Comparison of ENCODE assay signal across 8 cellular contexts in genomic region chr4:6991249-6991648, GRCh38. TPM values are rescaled to one million over a fixed set of nuclear protein-coding genes. Genes with fewer than 3 reads are reported as not detected.
DNase-seq lines count a peak whose midpoint lies in the region; ATAC-seq and TF ChIP-seq lines count a peak whose summit lies in the region.

No MANE protein-coding gene starts in this region.

- H3K4ac ChIP-seq in mesendoderm (ENCODE audit: low read depth, low read length) = no peak overlapping the region

- H3K27ac ChIP-seq in body of pancreas (peak overlapping the region in 3 of 4 donors; percentile 8 to 70 (median 65)), mesendoderm (ENCODE audit: low read depth, low read length) (no peak overlapping the region), tibial nerve (peak overlapping the region in 3 of 4 donors; percentile 31 to 77 (median 76))

- TF ChIP-seq EP300 in tibial nerve (IDR thresholded peaks at IDR 0.05) = no peak

- H3K36me3 ChIP-seq in body of pancreas (replicated peaks in 1 of 2; ENCODE audit: insufficient read depth in 1 of 2, low read depth in 2 of 2) (no peaks in the 10 kb centered on the region), mesendoderm (ENCODE audit: control insufficient read depth, insufficient read depth, low read length) (no peaks in the 10 kb centered on the region), tibial nerve (peaks cover 0 to 15% (median 4%) of the 10 kb centered on the region in 3 donors)

- H3K4me2 ChIP-seq in mesendoderm (ENCODE audit: low read length) = no peak overlapping the region

- no peak overlapping the region for H4K5ac ChIP-seq in mesendoderm (ENCODE audit: low read length)

- H2BK5ac ChIP-seq in mesendoderm (ENCODE audit: low read length) = no peak overlapping the region

- H2BK15ac ChIP-seq in mesendoderm (replicated peaks; ENCODE audit: low read depth) = no peak overlapping the region

- H2AK5ac ChIP-seq in mesendoderm (ENCODE audit: low read length) = no peak overlapping the region

- 77 to 89% methylated on average over 5 to 11 of the region's 11 CpGs for whole genome bisulfite sequencing in body of pancreas, 2 donors
- WGBS in mesendoderm (ENCODE audit: extremely low coverage, insufficient coverage, low lambda C conversion rate) = no CpG with 5 or more reads among the region's 11 CpGs
- WGBS in tibial nerve, 2 donors = 62 to 66% methylated on average over 10 to 11 of the region's 11 CpGs

- TF ChIP-seq POLR2A in body of pancreas (IDR thresholded peaks at IDR 0.05) (no peak), tibial nerve (IDR thresholded peaks at IDR 0.05) (no peak)

- intact Hi-C loops in body of pancreas (cut with DNase I) (no loop called here), posterior vena cava (cut with DNase I) (no loop called here)

- peaks cover 38% of the 10 kb centered on the region for H3K79me2 ChIP-seq in mesendoderm (ENCODE audit: control insufficient read depth, insufficient read depth, low read length)

- ATAC-seq in body of pancreas = no peak
- no peak for ATAC-seq in GM19455 (IDR thresholded peaks at IDR 0.05; ENCODE audit: unreplicated experiment)
- no peak for ATAC-seq in HG02938 (IDR thresholded peaks at IDR 0.05; ENCODE audit: unreplicated experiment)

- no peak overlapping the region for H4K8ac ChIP-seq in mesendoderm (ENCODE audit: low read depth, low read length)

- H3K27me3 ChIP-seq in body of pancreas = no peaks in the 10 kb centered on the region
- H3K27me3 ChIP-seq in mesendoderm (ENCODE audit: insufficient read depth, low read length, poor library complexity) = no peaks in the 10 kb centered on the region
- H3K27me3 ChIP-seq in tibial nerve = no peaks in the 10 kb centered on the region

- H3K9me3 ChIP-seq in body of pancreas = no peaks in the 10 kb centered on the region
- H3K9me3 ChIP-seq in tibial nerve = no peaks in the 10 kb centered on the region

- H3K4me3 ChIP-seq in body of pancreas (no peak overlapping the region), mesendoderm (ENCODE audit: low read length) (no peak overlapping the region), tibial nerve (peak overlapping the region in 1 of 4 donors; percentile 19)

- H3K18ac ChIP-seq in mesendoderm (ENCODE audit: low read length) = no peak overlapping the region

- no peak overlapping the region for H3K23ac ChIP-seq in mesendoderm (ENCODE audit: low read length)

- H3K4me1 ChIP-seq in body of pancreas = peaks cover 46% of the 10 kb centered on the region
- H3K4me1 ChIP-seq in mesendoderm (ENCODE audit: control insufficient read depth, low read depth, low read length) = peaks cover 2% of the 10 kb centered on the region
- peaks cover 0 to 64% (median 25%) of the 10 kb centered on the region in 4 donors for H3K4me1 ChIP-seq in tibial nerve

- no peak overlapping the region for H2BK120ac ChIP-seq in mesendoderm (ENCODE audit: low read depth, low read length)

- no peak for TF ChIP-seq CTCF in body of pancreas (IDR thresholded peaks at IDR 0.05)
- no peak for TF ChIP-seq CTCF in tibial nerve (IDR thresholded peaks at IDR 0.05)

- H3K56ac ChIP-seq in mesendoderm (ENCODE audit: low read length) = peak overlapping the region; percentile 2

- H3K9ac ChIP-seq in mesendoderm (ENCODE audit: low read length) = no peak overlapping the region

- H3K79me1 ChIP-seq in mesendoderm (ENCODE audit: low read length) = peaks cover 31% of the 10 kb centered on the region

- peak; percentile 60 for DNase-seq in activated effector memory CD4-positive, alpha-beta T cell treated with anti-CD3 and anti-CD28 coated beads, Interleukin-2, amount 50 U/mL, for 16 hours
- no peak for DNase-seq in activated effector memory CD4-positive, alpha-beta T cell treated with Interleukin-2 at 50 U/mL for 16 hours
- DNase-seq in body of pancreas = no peak
- no peak for DNase-seq in mesendoderm
- DNase-seq in tibial nerve (ENCODE audit: low spot score in 2 of 2) = no peak
- no peak for DNase-seq in posterior vena cava (ENCODE audit: low spot score)

RNA-seq across cellular contexts. Expression of gene TADA2B, which starts 51.9 kb away (rescaled TPM):
- total RNA-seq in body of pancreas = 10 to 100 TPM; 18.1 to 20.0 TPM
- polyA plus RNA-seq in mesendoderm (2013, experiment 1 of 2) = 8.0 TPM
- 8.3 TPM for polyA plus RNA-seq in mesendoderm (2013, experiment 2 of 2)
- 10 to 100 TPM; 13.3 to 27.3 (median 16.5) TPM for total RNA-seq in tibial nerve
- 10 to 100 TPM; 16.8 to 19.7 TPM for total RNA-seq in posterior vena cava
